In the genomic region with DNA sequence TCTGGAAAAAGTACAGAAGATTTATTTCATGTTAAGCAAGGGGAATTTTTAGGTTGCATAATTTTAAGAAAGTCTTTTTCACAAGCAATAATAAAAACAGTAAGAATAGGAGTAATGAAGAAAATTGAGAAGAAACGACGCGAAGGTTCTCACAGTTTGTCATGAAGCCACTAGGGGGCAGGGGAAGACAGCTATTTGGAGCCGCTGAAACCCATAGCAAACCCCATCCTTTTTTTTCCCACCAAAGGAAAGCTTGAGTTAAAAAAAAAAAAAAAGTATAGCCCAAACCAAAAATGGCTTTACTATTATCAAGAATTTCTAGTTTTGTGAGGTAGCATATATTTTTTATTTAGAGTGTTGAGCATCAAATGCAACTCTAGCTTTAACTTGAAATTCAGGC, we compare ENCODE assay signal across 8 cellular contexts.
A peak's percentile ranks its signal among the peaks of the same experiment; 100 is the strongest.
DNase-seq lines count a peak whose midpoint lies in the region; ATAC-seq and TF ChIP-seq lines count a peak whose summit lies in the region.

No MANE protein-coding gene starts in this region.

- H2AFZ ChIP-seq in trophoblast cell (ENCODE audit: insufficient read depth, low read length, poor library complexity): no peak overlapping the region

- no peak overlapping the region for H3K4me3 Mint-ChIP-seq in HFFc6

- no CpG with 5 or more reads among the region's 4 CpGs for WGBS in trophoblast cell (ENCODE audit: extremely low coverage, insufficient coverage, insufficient read length)

- ATAC-seq in HG02571 (IDR thresholded peaks at IDR 0.05; ENCODE audit: unreplicated experiment): no peak

- no peak overlapping the region for H2BK12ac ChIP-seq in trophoblast cell (ENCODE audit: low read length)

- H2AK5ac ChIP-seq in trophoblast cell (ENCODE audit: low read length): no peak overlapping the region

- no peak overlapping the region for H2BK5ac ChIP-seq in trophoblast cell (ENCODE audit: low read depth, low read length, poor library complexity)

- no peak overlapping the region for H3K27ac ChIP-seq in trophoblast cell (ENCODE audit: low read depth, low read length)

- no peak overlapping the region for H4K91ac ChIP-seq in trophoblast cell (ENCODE audit: low read depth, low read length)

- H3K4ac ChIP-seq in trophoblast cell (ENCODE audit: low read depth, low read length): no peak overlapping the region

- no peaks in the 10 kb centered on the region for H3K4me1 ChIP-seq in trophoblast cell (ENCODE audit: control insufficient read depth in 1 of 2, insufficient read depth in 2 of 2, low read length in 2 of 2)

- no peak overlapping the region for H3K18ac ChIP-seq in trophoblast cell (ENCODE audit: low read length)

- H3K9me3 Mint-ChIP-seq in HFFc6: peaks cover 8% of the 10 kb centered on the region; the same call in 1 of the 2 replicates

- TF ChIP-seq CTCF in HFFc6 (IDR thresholded peaks at IDR 0.05): peak; percentile 91
- peak; percentile 75 for TF ChIP-seq CTCF in foreskin fibroblast (IDR thresholded peaks at IDR 0.05; ENCODE audit: low read depth, low read length)

- no peaks in the 10 kb centered on the region for H3K4me1 Mint-ChIP-seq in HFFc6 (ENCODE audit: low read depth)

- no peak overlapping the region for H3K4me2 ChIP-seq in trophoblast cell (ENCODE audit: low read length)

- H3K9me3 ChIP-seq in trophoblast cell (ENCODE audit: insufficient read depth, low read depth, low read length): no peaks in the 10 kb centered on the region

- no peak overlapping the region for H3K9ac ChIP-seq in trophoblast cell (ENCODE audit: low read length)

- H3K4me3 ChIP-seq in foreskin fibroblast (ENCODE audit: low read depth in 1 of 2, low read length in 2 of 2) (no peak overlapping the region), trophoblast cell (ENCODE audit: low read depth, low read length) (no peak overlapping the region)

- no peak overlapping the region for H4K8ac ChIP-seq in trophoblast cell (ENCODE audit: low read depth, low read length)

- H2BK120ac ChIP-seq in trophoblast cell (ENCODE audit: insufficient read depth, low read length, poor library complexity): no peak overlapping the region

- H3K27me3 ChIP-seq in trophoblast cell (ENCODE audit: insufficient read depth, low read length): no peaks in the 10 kb centered on the region

- peaks cover 17% of the 10 kb centered on the region for H3K27me3 Mint-ChIP-seq in HFFc6 (ENCODE audit: insufficient read depth)

- H3K79me1 ChIP-seq in trophoblast cell (ENCODE audit: low read length): no peaks in the 10 kb centered on the region

- H3K79me2 ChIP-seq in trophoblast cell (ENCODE audit: control insufficient read depth, insufficient read depth, low read length, poor library complexity): no peaks in the 10 kb centered on the region

- H3K36me3 ChIP-seq in trophoblast cell (ENCODE audit: control insufficient read depth in 1 of 2, insufficient read depth in 2 of 2, low read length in 2 of 2): no peaks in the 10 kb centered on the region

- DNase-seq in DMS153 (lab: John Stamatoyannopoulos, UW): peak; percentile 59
- DNase-seq in HFFc6: peak; percentile 39
- peak; percentile 57 for DNase-seq in NCI-H748 treated with DMSO at 0.1 percent for 48 hours (lab: John Stamatoyannopoulos, UW)
- DNase-seq in activated CD8-positive, alpha-beta memory T cell treated with anti-CD3 and anti-CD28 coated beads, Interleukin-2, amount 50 U/mL, for 4 hours: peak; percentile 58
- peak; percentile 49 to 84 for DNase-seq in foreskin fibroblast
- peak; percentile 27 to 74 for DNase-seq in trophoblast cell
- DNase-seq in cortex of kidney (lab: John Stamatoyannopoulos, UW): no peak

- no peak overlapping the region for H3K14ac ChIP-seq in trophoblast cell (ENCODE audit: low read length)

- peaks cover 6% of the 10 kb centered on the region for H3K36me3 Mint-ChIP-seq in HFFc6 (ENCODE audit: low read depth)

- no peak overlapping the region for H3K23ac ChIP-seq in trophoblast cell (ENCODE audit: low read length)

- H4K12ac ChIP-seq in trophoblast cell (ENCODE audit: low read depth, low read length): no peak overlapping the region

- H3K27ac Mint-ChIP-seq in HFFc6: no peak overlapping the region
